10 cellular contexts compared by ENCODE assay signal in the genomic region with DNA sequence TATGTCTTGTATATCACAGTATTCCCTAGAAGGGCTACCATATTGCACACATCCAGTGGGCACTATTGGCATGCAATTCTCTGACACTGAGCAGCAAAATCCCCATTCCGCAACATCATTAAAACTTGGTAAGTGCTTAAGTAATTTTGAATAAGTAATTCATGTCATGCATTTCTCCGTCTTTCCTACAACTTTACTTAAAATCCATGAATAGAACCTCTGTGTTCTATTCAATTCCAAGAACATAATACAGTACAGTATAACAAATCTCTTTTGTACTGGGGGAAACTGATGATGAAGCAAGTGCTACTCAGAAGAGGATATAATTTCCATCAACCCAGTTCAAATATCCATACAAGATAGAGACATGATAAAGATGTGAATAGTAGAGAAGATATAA.
"Had no signal": no experiment of that assay in that cellular context is flagged by ENCODE, and none has a peak within 500 bp of the region (broad histone marks: within the 10 kb centered on the region; RNA-seq: fewer than 3 reads in every experiment).

No MANE protein-coding gene starts in this region.

- ATAC-seq: HCT116, K562 had no signal

- H3K4me1 ChIP-seq: HAP-1 had no signal

- H3K27ac ChIP-seq: GM23248, KMS-11 had no signal

- H3K4me2 ChIP-seq: KMS-11 had no signal

- DNase-seq: GM23248, GOT3, H7, HFFc6, IMR-90 had no signal

- H3K4me3 ChIP-seq: GM23248, HAP-1, K562 had no signal

- H3K9me3 ChIP-seq: HAP-1 had no signal

- FAIRE-seq: HTR-8/SVneo, K562 had no signal
